Comparison of ENCODE assay signal across 10 cellular contexts in the genomic region with DNA sequence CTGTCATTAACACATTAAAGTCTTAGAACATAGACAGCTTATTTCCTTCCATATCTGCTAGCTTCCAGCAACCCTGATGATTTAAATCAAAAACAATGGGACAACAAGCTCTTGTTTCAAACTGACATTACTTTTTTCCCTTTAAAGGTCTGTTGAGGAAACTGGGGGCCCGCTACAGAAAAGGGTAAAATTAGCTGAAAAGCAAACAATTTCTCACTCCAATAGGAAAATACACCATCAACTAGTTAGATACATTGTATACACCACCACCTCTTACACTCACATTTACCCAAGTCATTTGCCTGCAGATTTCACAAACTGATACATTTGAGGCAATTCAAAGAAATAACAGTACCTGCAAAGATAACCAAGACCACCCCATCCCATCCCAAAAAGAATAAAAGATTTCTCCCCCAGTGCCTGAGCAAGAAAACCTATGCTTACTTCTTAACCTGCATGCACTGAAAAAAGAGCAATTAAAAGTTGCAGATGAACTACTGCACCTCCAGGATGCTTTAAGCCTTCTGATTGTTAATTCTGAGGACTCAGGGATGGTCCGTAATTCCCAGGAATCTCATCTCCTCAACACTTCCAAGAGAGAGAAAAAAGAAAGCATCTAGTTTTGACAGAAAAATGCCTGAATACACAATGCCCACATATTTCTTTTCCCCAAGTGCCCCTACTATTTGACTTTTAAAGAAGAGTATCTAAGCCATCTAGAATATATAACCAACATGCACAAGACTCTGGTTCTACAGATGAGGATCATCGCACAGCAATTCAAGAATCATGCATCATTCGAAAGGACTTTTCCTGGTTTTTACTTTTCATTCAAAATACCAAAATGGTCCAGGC. TPM values are rescaled to one million over a fixed set of nuclear protein-coding genes. Genes with fewer than 3 reads are reported as not detected.
DNase-seq lines count a peak whose midpoint lies in the region; ATAC-seq and TF ChIP-seq lines count a peak whose summit lies in the region.
"Had no signal": no experiment of that assay in that cellular context is flagged by ENCODE, and none has a peak within 500 bp of the region (broad histone marks: within the 10 kb centered on the region; RNA-seq: fewer than 3 reads in every experiment).

No MANE protein-coding gene starts in this region.

- intact Hi-C loops in heart left ventricle (cut with DNase I) (no loop called here), Right ventricle myocardium inferior (cut with DNase I) (loop anchor here (2.0 kb wide), 1 partner anchor 14 kb away; no protein-coding TSS in a partner anchor), colonic mucosa (cut with DNase I) (no loop called here)

- 63 to 71% (median 68%) methylated on average over 4 of the region's 4 CpGs for WGBS in heart left ventricle, 4 donors
- 70% methylated on average over 4 of the region's 4 CpGs for WGBS in urinary bladder

- H3K4me3 ChIP-seq in heart left ventricle (peak overlapping the region in 9 of 12 donors; percentile 1 to 35 (median 25)), colonic mucosa (no peak overlapping the region), mucosa of stomach (ENCODE audit: low read length) (no peak overlapping the region), urinary bladder (ENCODE audit: low read depth, low read length) (no peak overlapping the region)

- peaks cover 10 to 96% (median 89%) of the 10 kb centered on the region in 12 donors for H3K4me1 ChIP-seq in heart left ventricle
- peaks cover 10% of the 10 kb centered on the region for H3K4me1 ChIP-seq in colonic mucosa
- H3K4me1 ChIP-seq in mucosa of stomach (ENCODE audit: control insufficient read depth, insufficient read depth, low read length), result peaks cover 81% of the 10 kb centered on the region
- H3K4me1 ChIP-seq in urinary bladder (ENCODE audit: insufficient read depth), result peaks cover 5% of the 10 kb centered on the region

- TF ChIP-seq CTCF in heart left ventricle (IDR thresholded peaks at IDR 0.05) (no peak), colonic mucosa (IDR thresholded peaks at IDR 0.05) (no peak)

- ATAC-seq in heart left ventricle (no peak), Right ventricle myocardium inferior (no peak), GM21423 (IDR thresholded peaks at IDR 0.05; ENCODE audit: unreplicated experiment) (no peak)

- H3K9ac ChIP-seq in colonic mucosa (ENCODE audit: low read depth in 2 of 2, low read length in 2 of 2) (no peak overlapping the region), mucosa of stomach (ENCODE audit: low read length) (peak overlapping the region; percentile 77)

- no peaks in the 10 kb centered on the region for H3K27me3 ChIP-seq in heart left ventricle
- no peaks in the 10 kb centered on the region for H3K27me3 ChIP-seq in colonic mucosa
- no peaks in the 10 kb centered on the region for H3K27me3 ChIP-seq in mucosa of stomach (ENCODE audit: control insufficient read depth, insufficient read depth, low read length)

- no peak for DNase-seq in heart left ventricle
- DNase-seq in Right ventricle myocardium inferior (ENCODE audit: missing footprints), result no peak
- no peak for DNase-seq in colonic mucosa
- DNase-seq in activated gamma-delta T cell (lab: John Stamatoyannopoulos, UW), result no peak
- no peak for DNase-seq in NCI-H774 (lab: John Stamatoyannopoulos, UW)
- DNase-seq: activated CD8-positive, alpha-beta memory T cell treated with anti-CD3 and anti-CD28 coated beads for 24 hours; occipital lobe had no signal

- no peak for TF ChIP-seq POLR2A in heart left ventricle (IDR thresholded peaks at IDR 0.05)

- H3K9me3 ChIP-seq in heart left ventricle, result no peaks in the 10 kb centered on the region
- no peaks in the 10 kb centered on the region for H3K9me3 ChIP-seq in colonic mucosa
- no peaks in the 10 kb centered on the region for H3K9me3 ChIP-seq in mucosa of stomach (ENCODE audit: control insufficient read depth, low read length)

- peak overlapping the region; percentile 94 to 99 (median 98) for H3K27ac ChIP-seq in heart left ventricle
- peak overlapping the region; percentile 13 for H3K27ac ChIP-seq in colonic mucosa
- H3K27ac ChIP-seq in urinary bladder (ENCODE audit: low read depth), result peak overlapping the region; percentile 52

- H3K36me3 ChIP-seq in heart left ventricle (peaks cover 0 to 17% (median 3%) of the 10 kb centered on the region in 9 donors), colonic mucosa (no peaks in the 10 kb centered on the region), mucosa of stomach (ENCODE audit: control insufficient read depth, insufficient read depth, low read length) (peaks cover 9% of the 10 kb centered on the region), urinary bladder (ENCODE audit: insufficient read depth) (no peaks in the 10 kb centered on the region)

RNA-seq across cellular contexts. Expression of a gene that starts 5.6 kb away (rescaled TPM):
- total RNA-seq in heart left ventricle (10 to 100 TPM; 21.7 to 46.4 (median 28.9) TPM), Right ventricle myocardium inferior (36.1 TPM), colonic mucosa (10 to 100 TPM; 45.4 to 53.1 TPM), urinary bladder (29.0 TPM)
- polyA plus RNA-seq in heart left ventricle (10 to 100 TPM; 11.3 to 11.9 TPM), urinary bladder (15.6 TPM)

Comparison
In these comparisons a context has a peak if more than half of its experiments do, and no peak if none do; other contexts are left out.
1. H3K27ac ChIP-seq: peak in every context shown above with its lines; median percentile 98 in heart left ventricle; 52 in urinary bladder; 13 in colonic mucosa.
2. H3K4me3 ChIP-seq: peak in heart left ventricle (9 of 12); none in colonic mucosa (single experiment), mucosa of stomach (single experiment) and urinary bladder (single experiment).